Comparison of ENCODE assay signal across 15 cellular contexts in genomic region chr13:37409756-37410155, GRCh38.
"Had no signal": no experiment of that assay in that cellular context is flagged by ENCODE, and none has a peak within 500 bp of the region (broad histone marks: within the 10 kb centered on the region; RNA-seq: fewer than 3 reads in every experiment).

No MANE protein-coding gene starts in this region.

- H3K27ac ChIP-seq: adrenal gland, left lung, psoas muscle, sigmoid colon, thoracic aorta had no signal

- H3K27ac Mint-ChIP-seq: activated CD4-positive, alpha-beta T cell treated with anti-CD3 and anti-CD28 coated beads, Interleukin-2, amount 10 ng/mL, durations not matched to agents 7 days and 5 days; activated naive CD4-positive, alpha-beta T cell treated with anti-CD3 and anti-CD28 coated beads for 36 hours; activated T-helper 17 cell treated with anti-CD3 and anti-CD28 coated beads, Interleukin-2, amount 50 U/mL, for 72 hours; memory B cell; stimulated activated naive CD8-positive, alpha-beta T cell treated with anti-CD3 and anti-CD28 coated beads, Interleukin-15, amount 100 ng/mL, for 72 hours; T-helper 17 cell; WTC11 had no signal

- H3K36me3 ChIP-seq: adrenal gland, left lung, sigmoid colon, thoracic aorta had no signal

- ATAC-seq: activated T-helper 17 cell treated with anti-CD3 and anti-CD28 coated beads, Interleukin-2, amount 50 U/mL, for 72 hours; left lung; psoas muscle; stimulated activated naive CD8-positive, alpha-beta T cell treated with anti-CD3 and anti-CD28 coated beads, Interleukin-15, amount 100 ng/mL, for 72 hours; T-helper 17 cell; WTC11 had no signal

- DNase-seq: activated CD4-positive, alpha-beta T cell treated with anti-CD3 and anti-CD28 coated beads, Interleukin-2, amount 10 ng/mL, durations not matched to agents 7 days and 5 days; activated CD8-positive, alpha-beta memory T cell treated with anti-CD3 and anti-CD28 coated beads for 24 hours; activated naive CD4-positive, alpha-beta T cell treated with anti-CD3 and anti-CD28 coated beads for 36 hours; adrenal gland; islet precursor cell; left lung; psoas muscle; sigmoid colon; stimulated activated CD4-positive, alpha-beta T cell treated with anti-CD3 and anti-CD28 coated beads, Interleukin-2, amount 100 ng/mL, for 48 hours; stimulated activated naive CD8-positive, alpha-beta T cell treated with anti-CD3 and anti-CD28 coated beads, Interleukin-15, amount 100 ng/mL, for 72 hours; T-helper 17 cell had no signal

- H3K4me3 Mint-ChIP-seq: activated CD4-positive, alpha-beta T cell treated with anti-CD3 and anti-CD28 coated beads, Interleukin-2, amount 10 ng/mL, durations not matched to agents 7 days and 5 days; activated naive CD4-positive, alpha-beta T cell treated with anti-CD3 and anti-CD28 coated beads for 36 hours; activated T-helper 17 cell treated with anti-CD3 and anti-CD28 coated beads, Interleukin-2, amount 50 U/mL, for 72 hours; memory B cell; stimulated activated naive CD8-positive, alpha-beta T cell treated with anti-CD3 and anti-CD28 coated beads, Interleukin-15, amount 100 ng/mL, for 72 hours; T-helper 17 cell; WTC11 had no signal

- H3K36me3 Mint-ChIP-seq: memory B cell, WTC11 had no signal

- H3K4me1 Mint-ChIP-seq: activated CD4-positive, alpha-beta T cell treated with anti-CD3 and anti-CD28 coated beads, Interleukin-2, amount 10 ng/mL, durations not matched to agents 7 days and 5 days; activated T-helper 17 cell treated with anti-CD3 and anti-CD28 coated beads, Interleukin-2, amount 50 U/mL, for 72 hours; memory B cell; stimulated activated naive CD8-positive, alpha-beta T cell treated with anti-CD3 and anti-CD28 coated beads, Interleukin-15, amount 100 ng/mL, for 72 hours; T-helper 17 cell had no signal

- H3K9me3 Mint-ChIP-seq: activated CD4-positive, alpha-beta T cell treated with anti-CD3 and anti-CD28 coated beads, Interleukin-2, amount 10 ng/mL, durations not matched to agents 7 days and 5 days; activated naive CD4-positive, alpha-beta T cell treated with anti-CD3 and anti-CD28 coated beads for 36 hours; activated T-helper 17 cell treated with anti-CD3 and anti-CD28 coated beads, Interleukin-2, amount 50 U/mL, for 72 hours; WTC11 had no signal

- H3K27me3 Mint-ChIP-seq: activated CD4-positive, alpha-beta T cell treated with anti-CD3 and anti-CD28 coated beads, Interleukin-2, amount 10 ng/mL, durations not matched to agents 7 days and 5 days; activated T-helper 17 cell treated with anti-CD3 and anti-CD28 coated beads, Interleukin-2, amount 50 U/mL, for 72 hours; memory B cell; stimulated activated naive CD8-positive, alpha-beta T cell treated with anti-CD3 and anti-CD28 coated beads, Interleukin-15, amount 100 ng/mL, for 72 hours; T-helper 17 cell had no signal

- H3K27me3 ChIP-seq: adrenal gland, left lung, sigmoid colon had no signal

- H3K4me1 ChIP-seq: adrenal gland, left lung, psoas muscle, sigmoid colon had no signal

- H3K4me3 ChIP-seq: adrenal gland, left lung, psoas muscle, sigmoid colon, thoracic aorta had no signal

- H3K9me3 ChIP-seq: adrenal gland, left lung, psoas muscle, sigmoid colon, thoracic aorta had no signal
